In genomic region chr10:61341008-61341407, GRCh38 we compare ENCODE assay signal across 21 cellular contexts.
A peak's percentile ranks its signal among the peaks of the same experiment; 100 is the strongest.
DNase-seq lines count a peak whose midpoint lies in the region; ATAC-seq, FAIRE-seq and TF ChIP-seq lines count a peak whose summit lies in the region.
"Had no signal": no experiment of that assay in that cellular context is flagged by ENCODE, and none has a peak within 500 bp of the region (broad histone marks: within the 10 kb centered on the region; RNA-seq: fewer than 3 reads in every experiment).

No MANE protein-coding gene starts in this region.

- BruUV-seq in IMR-90 (replicated peaks; lab: Mats Ljungman, UMichigan) (no TSS peak), K562 (replicated peaks; lab: Mats Ljungman, UMichigan) (no TSS peak)

- TF ChIP-seq RAD21 in IMR-90 (IDR thresholded peaks at IDR 0.05; ENCODE audit: low read length) (no peak), K562 (CRISPR knock-in tag; conservative IDR thresholded peaks at IDR 0.05 in 1 of 2, IDR thresholded peaks at IDR 0.05 in 1 of 2) (no peak)

- H4K20me1 ChIP-seq in IMR-90 (ENCODE audit: insufficient read depth, low read length), result no peaks in the 10 kb centered on the region
- no peaks in the 10 kb centered on the region for H4K20me1 ChIP-seq in K562 (replicated peaks; ENCODE audit: control insufficient read depth, insufficient read depth, low read length)
- no peaks in the 10 kb centered on the region for H4K20me1 ChIP-seq in smooth muscle cell (ENCODE audit: low read depth)
- H4K20me1 ChIP-seq: BLaER1 had no signal

- H3K9me1 ChIP-seq in IMR-90 (ENCODE audit: insufficient read depth, low read length) (no peaks in the 10 kb centered on the region), K562 (ENCODE audit: control insufficient read depth, insufficient read depth, low read length) (no peaks in the 10 kb centered on the region)

- no peak overlapping the region for H2BK15ac ChIP-seq in IMR-90 (ENCODE audit: low read depth, low read length)
- no peak overlapping the region for H2BK15ac ChIP-seq in neuronal stem cell (ENCODE audit: low read length)

- intact Hi-C loops in IMR-90 (cut with micrococcal nuclease), result no loop called here
- intact Hi-C loops in K562 (cut with micrococcal nuclease), result no loop called here

- no peak overlapping the region for H2BK20ac ChIP-seq in IMR-90 (ENCODE audit: low read depth, low read length)

- in situ Hi-C loops in IMR-90 (cut with MboI; ENCODE audit: low sequenced_read_pairs), result no loop called here
- in situ Hi-C loops in K562 (cut with MboI), result no loop called here

- H2BK120ac ChIP-seq in IMR-90 (ENCODE audit: low read depth, low read length) (no peak overlapping the region), neuronal stem cell (ENCODE audit: low read depth, low read length) (no peak overlapping the region)

- H2BK5ac ChIP-seq in IMR-90 (ENCODE audit: low read depth, low read length, poor library complexity, severe bottlenecking), result no peak overlapping the region
- H2BK5ac ChIP-seq in neuronal stem cell (ENCODE audit: low read length), result no peak overlapping the region

- CTCF ChIA-PET in IMR-90 (lab: Yijun Ruan, JAX), result no interaction called here
- CTCF ChIA-PET in K562 (lab: Yijun Ruan, JAX; ENCODE audit: low intra/inter-chr PET ratio), result no interaction called here

- H4K91ac ChIP-seq in IMR-90 (ENCODE audit: insufficient read depth, low read depth, low read length) (no peak overlapping the region), neuronal stem cell (ENCODE audit: low read depth, low read length, poor library complexity) (no peak overlapping the region)

- DNase-seq in IMR-90 (no peak), K562 (ENCODE audit: extremely low read depth in 1 of 4, low spot score in 3 of 4) (no peak), neuronal stem cell (ENCODE audit: low spot score) (no peak), NCI-H1436 (lab: John Stamatoyannopoulos, UW) (no peak), smooth muscle cell (lab: John Stamatoyannopoulos, UW; ENCODE audit: unreplicated experiment) (no peak)
- DNase-seq: 8988T; ACHN; BE2C; C1 segment of cervical spinal cord; CD4-positive, alpha-beta memory T cell; CD4-positive, CD25-positive, alpha-beta regulatory T cell; CD8-positive, alpha-beta memory T cell; COR-L47; DMS79 treated with DMSO at 0.1 percent for 48 hours; GF-D8 had no signal

- H3K9ac ChIP-seq in IMR-90 (ENCODE audit: low read depth, low read length), result no peak overlapping the region
- no peak overlapping the region for H3K9ac ChIP-seq in K562 (ENCODE audit: insufficient read depth in 1 of 2, low read depth in 2 of 2, low read length in 2 of 2)
- H3K9ac ChIP-seq in neuronal stem cell (ENCODE audit: low read depth, low read length, poor library complexity), result no peak overlapping the region
- H3K9ac ChIP-seq in smooth muscle cell (ENCODE audit: low read depth), result no peak overlapping the region
- H3K9ac ChIP-seq: BLaER1 had no signal

- H3K4me1 ChIP-seq in IMR-90 (ENCODE audit: control insufficient read depth, insufficient read depth, low read length) (no peaks in the 10 kb centered on the region), K562 (replicated peaks in 1 of 2; ENCODE audit: control insufficient read depth in 2 of 2, insufficient read depth in 2 of 2, low read length in 2 of 2) (no peaks in the 10 kb centered on the region), neuronal stem cell (ENCODE audit: control insufficient read depth in 2 of 2, insufficient read depth in 1 of 2, low read depth in 1 of 2, low read length in 2 of 2) (no peaks in the 10 kb centered on the region), smooth muscle cell (ENCODE audit: low read depth) (no peaks in the 10 kb centered on the region)
- H3K4me1 ChIP-seq: BE2C, BLaER1 had no signal

- POLR2A ChIA-PET in IMR-90 (lab: Charles Lee; ENCODE audit: unreplicated experiment) (no interaction called here), K562 (lab: Yijun Ruan, JAX) (interaction anchor here (0.7 kb wide), 1 partner anchor 190 kb away, joined by 3 read pairs; no protein-coding TSS in a partner anchor)

- no peak for TF ChIP-seq CTCF in IMR-90 (conservative IDR thresholded peaks at IDR 0.05; ENCODE audit: low read depth, low read length)
- no peak for TF ChIP-seq CTCF in K562 (IDR thresholded peaks at IDR 0.05 in 2 of 3, conservative IDR thresholded peaks at IDR 0.05 in 1 of 3; ENCODE audit: insufficient read depth in 2 of 3, low read depth in 1 of 3, low read length in 3 of 3)
- TF ChIP-seq CTCF in smooth muscle cell (IDR thresholded peaks at IDR 0.05; ENCODE audit: borderline replicate concordance, insufficient read depth, poor library complexity, severe bottlenecking), result no peak

- no peak for TF ChIP-seq EP300 in K562 (IDR thresholded peaks at IDR 0.05; ENCODE audit: low read length)

- H3K79me1 ChIP-seq in IMR-90 (ENCODE audit: low read depth in 1 of 2, low read length in 2 of 2), result no peaks in the 10 kb centered on the region
- no peaks in the 10 kb centered on the region for H3K79me1 ChIP-seq in neuronal stem cell (ENCODE audit: low read depth, low read length)

- no peak for FAIRE-seq in K562 (lab: Jason Lieb, UNC)
- FAIRE-seq: A204.1, D721Med, G401.6, GM12891, GM19239 had no signal

- H3K9me3 ChIP-seq in IMR-90 (ENCODE audit: control insufficient read depth, insufficient read depth, low read length), result no peaks in the 10 kb centered on the region
- H3K9me3 ChIP-seq in K562 (replicated peaks; ENCODE audit: control insufficient read depth, insufficient read depth, low read depth, low read length), result no peaks in the 10 kb centered on the region
- H3K9me3 ChIP-seq in neuronal stem cell (replicated peaks in 1 of 2; ENCODE audit: control insufficient read depth in 2 of 2, insufficient read depth in 1 of 2, low read depth in 1 of 2, low read length in 2 of 2), result no peaks in the 10 kb centered on the region
- H3K9me3 ChIP-seq in smooth muscle cell (replicated peaks; ENCODE audit: low read depth), result no peaks in the 10 kb centered on the region
- H3K9me3 ChIP-seq: BE2C, BLaER1 had no signal

- dilution Hi-C loops in IMR-90 (cut with HindIII; ENCODE audit: low sequenced_read_pairs, unreplicated experiment), result no loop called here

- ATAC-seq in IMR-90 (ENCODE audit: low read depth) (no peak), K562 (no peak)

- H3K18ac ChIP-seq in IMR-90 (ENCODE audit: low read depth, low read length) (no peak overlapping the region), neuronal stem cell (ENCODE audit: low read length) (no peak overlapping the region)

- no peak overlapping the region for H4K5ac ChIP-seq in IMR-90 (ENCODE audit: low read depth, low read length)

- H3F3A ChIP-seq in smooth muscle cell (ENCODE audit: low read depth), result no peaks in the 10 kb centered on the region

- H3K4me2 ChIP-seq in IMR-90 (ENCODE audit: low read depth, low read length) (no peak overlapping the region), K562 (ENCODE audit: insufficient read depth, low read length) (no peak overlapping the region), neuronal stem cell (ENCODE audit: insufficient read depth, low read length, poor library complexity, severe bottlenecking) (no peak overlapping the region), smooth muscle cell (no peak overlapping the region)
- H3K4me2 ChIP-seq: BLaER1 had no signal

- no peak overlapping the region for H3K14ac ChIP-seq in IMR-90 (replicated peaks; ENCODE audit: low read depth, low read length)
- H3K14ac ChIP-seq in neuronal stem cell (ENCODE audit: low read length), result no peak overlapping the region

- H2BK12ac ChIP-seq in neuronal stem cell (ENCODE audit: low read length), result no peak overlapping the region

- no peak overlapping the region for H2AK9ac ChIP-seq in IMR-90 (replicated peaks; ENCODE audit: low read depth, low read length, poor library complexity)

- H3K36me3 ChIP-seq in IMR-90 (ENCODE audit: control insufficient read depth, insufficient read depth, low read length), result no peaks in the 10 kb centered on the region
- no peaks in the 10 kb centered on the region for H3K36me3 ChIP-seq in K562 (ENCODE audit: control insufficient read depth, insufficient read depth, low read length)
- H3K36me3 ChIP-seq in neuronal stem cell (replicated peaks in 1 of 2; ENCODE audit: control insufficient read depth in 2 of 2, insufficient read depth in 2 of 2, low read length in 2 of 2), result no peaks in the 10 kb centered on the region
- no peaks in the 10 kb centered on the region for H3K36me3 ChIP-seq in smooth muscle cell (ENCODE audit: low read depth)
- H3K36me3 ChIP-seq: BE2C, BLaER1 had no signal

- H3K23ac ChIP-seq in IMR-90 (ENCODE audit: low read depth, low read length) (no peak overlapping the region), neuronal stem cell (ENCODE audit: low read depth, low read length, poor library complexity) (no peak overlapping the region)

- H2AFZ ChIP-seq in IMR-90 (replicated peaks; ENCODE audit: low read length, poor library complexity) (no peak overlapping the region), K562 (ENCODE audit: low read depth, low read length) (no peak overlapping the region), neuronal stem cell (ENCODE audit: low read length) (no peak overlapping the region), smooth muscle cell (ENCODE audit: low read depth) (no peak overlapping the region)

- H3K4ac ChIP-seq in IMR-90 (ENCODE audit: low read depth, low read length), result no peak overlapping the region
- no peak overlapping the region for H3K4ac ChIP-seq in neuronal stem cell (ENCODE audit: low read length)

- H3K4me3 ChIP-seq in IMR-90 (ENCODE audit: insufficient read depth, low read depth, low read length) (no peak overlapping the region), K562 (no peak overlapping the region), neuronal stem cell (ENCODE audit: low read length in 2 of 2) (no peak overlapping the region), smooth muscle cell (no peak overlapping the region)
- H3K4me3 ChIP-seq: BLaER1 had no signal

- TF ChIP-seq POLR2A in IMR-90 (IDR thresholded peaks at IDR 0.05; ENCODE audit: low read depth, low read length) (no peak), K562 (conservative IDR thresholded peaks at IDR 0.05) (no peak)

- H4K8ac ChIP-seq in IMR-90 (ENCODE audit: low read depth in 2 of 2, low read length in 2 of 2) (no peak overlapping the region), neuronal stem cell (ENCODE audit: low read depth, low read length) (peak overlapping the region; percentile 19)

- no peak overlapping the region for H3K56ac ChIP-seq in IMR-90 (ENCODE audit: extremely low read depth, insufficient read depth, low read length)

- no peaks in the 10 kb centered on the region; the same call in 1 of the 2 replicates for H3K27me3 ChIP-seq in IMR-90 (ENCODE audit: control insufficient read depth, insufficient read depth, low read length)
- H3K27me3 ChIP-seq in K562 (ENCODE audit: control insufficient read depth in 2 of 2, insufficient read depth in 2 of 2, low read length in 2 of 2), result no peaks in the 10 kb centered on the region
- peaks cover 0 to 2% (median 0%) of the 10 kb centered on the region in 3 experiments for H3K27me3 ChIP-seq in neuronal stem cell (ENCODE audit: control insufficient read depth in 3 of 3, insufficient read depth in 3 of 3, low read depth in 1 of 3, low read length in 3 of 3)
- peaks cover 6% of the 10 kb centered on the region for H3K27me3 ChIP-seq in smooth muscle cell (ENCODE audit: low read depth)
- H3K27me3 ChIP-seq: BE2C, BLaER1 had no signal

- no peak overlapping the region for H3K27ac ChIP-seq in IMR-90 (ENCODE audit: insufficient read depth, low read length)
- H3K27ac ChIP-seq in K562 (ENCODE audit: extremely low read depth, low read depth, low read length), result no peak overlapping the region
- no peak overlapping the region for H3K27ac ChIP-seq in neuronal stem cell (replicated peaks; ENCODE audit: low read length)
- no peak overlapping the region for H3K27ac ChIP-seq in smooth muscle cell (ENCODE audit: low read depth)
- H3K27ac ChIP-seq: BLaER1 had no signal

- H3K79me2 ChIP-seq in K562 (ENCODE audit: control insufficient read depth, insufficient read depth, low read length), result no peaks in the 10 kb centered on the region
- no peaks in the 10 kb centered on the region for H3K79me2 ChIP-seq in smooth muscle cell (ENCODE audit: low read depth)

- H2AK5ac ChIP-seq in IMR-90 (ENCODE audit: low read depth, low read length) (no peak overlapping the region), neuronal stem cell (ENCODE audit: low read depth, low read length) (no peak overlapping the region)
